17 cellular contexts compared by ENCODE assay signal in the genomic region with DNA sequence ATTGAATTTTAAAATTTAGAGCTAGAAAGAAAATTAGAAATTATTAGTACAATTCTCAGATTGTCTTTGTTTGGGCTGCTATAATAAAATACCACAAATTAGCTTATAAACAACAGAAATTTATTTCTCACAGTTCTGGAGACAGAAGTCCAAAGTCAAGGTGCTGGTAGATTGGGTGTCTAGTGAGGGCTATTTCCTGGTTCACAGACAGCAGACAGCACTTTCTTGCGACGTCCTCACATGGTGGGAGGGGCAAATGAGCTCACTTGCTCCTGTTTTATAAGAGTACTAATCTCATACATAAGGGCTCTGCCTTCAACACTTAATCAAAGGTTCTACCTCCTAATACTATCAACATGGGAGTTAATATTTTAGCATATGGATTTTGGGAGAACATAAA.
"Had no signal": no experiment of that assay in that cellular context is flagged by ENCODE, and none has a peak within 500 bp of the region (broad histone marks: within the 10 kb centered on the region; RNA-seq: fewer than 3 reads in every experiment).

No MANE protein-coding gene starts in this region.

- H3K27me3 ChIP-seq: esophagus squamous epithelium, foreskin keratinocyte, neutrophil, stomach, transverse colon had no signal

- H3K9me3 ChIP-seq: esophagus squamous epithelium, left ventricle myocardium inferior, neutrophil, psoas muscle, stomach, thoracic aorta, transverse colon had no signal

- H3K36me3 ChIP-seq: esophagus squamous epithelium, left ventricle myocardium inferior, neutrophil, stomach, thoracic aorta, transverse colon had no signal

- H3K4me3 ChIP-seq: esophagus squamous epithelium, left ventricle myocardium inferior, lung, psoas muscle, stomach, thoracic aorta, transverse colon had no signal

- DNase-seq: effector memory CD8-positive, alpha-beta T cell; esophagus squamous epithelium; foreskin keratinocyte; immature natural killer cell; left ventricle myocardium inferior; naive thymus-derived CD8-positive, alpha-beta T cell; psoas muscle; retina; stimulated activated CD4-positive, alpha-beta T cell treated with anti-CD3 and anti-CD28 coated beads, Interleukin-12 subunit alpha, Interleukin-12 subunit beta, amount 100 ng/mL, for 4 hours; stimulated activated naive CD4-positive, alpha-beta T cell; stomach; substantia nigra; transverse colon had no signal

- FAIRE-seq: keratinocyte had no signal

- H3K27ac ChIP-seq: esophagus squamous epithelium, foreskin keratinocyte, left ventricle myocardium inferior, neutrophil, psoas muscle, stomach, thoracic aorta, transverse colon had no signal

- H3K4me1 ChIP-seq: esophagus squamous epithelium, foreskin keratinocyte, psoas muscle, transverse colon had no signal
